ENCODE assay signal across 8 cellular contexts in the genomic region with DNA sequence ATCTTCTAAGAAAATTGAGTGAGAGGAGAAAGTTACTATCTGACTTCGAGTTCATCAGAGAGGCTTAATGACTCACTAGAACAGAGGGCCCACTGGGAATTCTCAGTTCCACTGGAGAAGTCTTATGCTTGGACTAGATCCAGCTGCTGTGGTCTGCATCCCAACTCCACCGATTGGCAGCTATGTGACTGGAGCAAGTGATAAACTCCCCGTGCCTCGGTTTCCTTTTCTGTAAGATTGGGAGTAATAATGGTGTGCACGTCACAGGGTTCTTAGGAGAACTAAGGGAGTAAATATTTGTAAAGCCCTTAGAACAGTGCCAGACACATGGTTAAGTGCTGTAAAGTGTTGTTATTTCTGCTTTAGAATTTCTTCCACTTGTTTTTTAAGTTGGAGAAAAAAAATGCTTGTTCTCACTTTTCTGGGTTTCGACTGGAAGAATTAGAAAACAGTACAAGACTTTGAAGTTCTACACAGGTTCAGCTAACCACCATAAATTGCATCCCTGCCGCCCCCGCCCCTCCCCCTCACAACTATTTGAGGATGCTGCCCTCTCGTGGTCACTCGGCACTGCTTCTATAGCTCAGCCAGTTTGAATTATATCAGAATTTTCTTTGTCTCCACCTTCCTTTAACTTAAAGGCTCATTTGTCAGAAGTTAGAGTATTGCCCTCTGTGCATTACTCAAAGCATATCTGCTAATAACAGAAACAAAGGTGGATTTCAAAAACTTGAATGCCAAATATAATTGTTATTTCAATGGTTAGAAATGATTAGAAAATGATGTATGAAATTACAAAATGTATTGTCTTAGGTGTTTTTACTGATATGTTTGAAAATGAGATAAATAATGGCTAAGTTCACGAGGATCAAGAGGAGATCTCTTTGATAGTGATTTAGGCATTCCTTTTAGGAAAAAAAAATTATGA.
DNase-seq lines count a peak whose midpoint lies in the region; ATAC-seq, FAIRE-seq and TF ChIP-seq lines count a peak whose summit lies in the region.

No MANE protein-coding gene starts in this region.

- no peak for FAIRE-seq in HTR-8/SVneo (lab: Jason Lieb, UNC)

- no peak overlapping the region for H3K27ac Mint-ChIP-seq in naive thymus-derived CD4-positive, alpha-beta T cell

- H3K9me2 ChIP-seq in DOHH2 (replicated peaks; ENCODE audit: control insufficient read depth, low read length): no peaks in the 10 kb centered on the region

- no peak overlapping the region for H3K9ac ChIP-seq in OCI-LY3 (ENCODE audit: low read length)

- peaks cover 12% of the 10 kb centered on the region for H3K4me1 ChIP-seq in DOHH2 (ENCODE audit: control insufficient read depth, low read length)
- peaks cover 8% of the 10 kb centered on the region for H3K4me1 ChIP-seq in OCI-LY3 (ENCODE audit: low read length)
- H3K4me1 ChIP-seq in naive thymus-derived CD4-positive, alpha-beta T cell (ENCODE audit: control insufficient read depth in 2 of 2, insufficient read depth in 2 of 2, low read length in 2 of 2): no peaks in the 10 kb centered on the region

- H3K36me3 ChIP-seq in DOHH2 (ENCODE audit: control insufficient read depth, low read length) (no peaks in the 10 kb centered on the region), OCI-LY3 (replicated peaks; ENCODE audit: low read depth, low read length) (no peaks in the 10 kb centered on the region)
- no peaks in the 10 kb centered on the region for H3K36me3 ChIP-seq in naive thymus-derived CD4-positive, alpha-beta T cell (ENCODE audit: control insufficient read depth in 2 of 3, insufficient read depth in 3 of 3, low read length in 3 of 3)

- peak; percentile 55 for DNase-seq in HTR-8/SVneo (ENCODE audit: insufficient read length, low spot score)
- DNase-seq in activated T-cell treated with anti-CD3 and anti-CD28 coated beads for 1 hour (ENCODE audit: low read depth): peak; percentile 67
- DNase-seq in erythroblast (lab: John Stamatoyannopoulos, UW): peak; percentile 71 to 81
- DNase-seq in naive thymus-derived CD4-positive, alpha-beta T cell: peak; percentile 9 to 57 (median 51)
- DNase-seq in stimulated activated CD8-positive, alpha-beta memory T cell treated with anti-CD3 and anti-CD28 coated beads, Interleukin-7, amount 100 ng/mL, for 4 hours (ENCODE audit: low read depth in 2 of 2): peak; percentile 52 to 61

- no peak overlapping the region for H3K4me2 ChIP-seq in DOHH2 (ENCODE audit: low read length)
- peak overlapping the region; percentile 51 for H3K4me2 ChIP-seq in OCI-LY3 (ENCODE audit: low read length)

- H4K20me1 ChIP-seq in DOHH2 (ENCODE audit: control insufficient read depth, insufficient read depth, low read depth, low read length) (no peaks in the 10 kb centered on the region), OCI-LY3 (ENCODE audit: insufficient read depth, low read length) (no peaks in the 10 kb centered on the region)

- no peak overlapping the region for H3K4me3 Mint-ChIP-seq in naive thymus-derived CD4-positive, alpha-beta T cell

- TF ChIP-seq POLR2A in erythroblast (IDR thresholded peaks at IDR 0.05; ENCODE audit: low read length): no peak

- H3K27ac ChIP-seq in DOHH2 (ENCODE audit: low read depth, low read length): no peak overlapping the region
- H3K27ac ChIP-seq in OCI-LY3 (ENCODE audit: low read length): no peak overlapping the region
- no peak overlapping the region for H3K27ac ChIP-seq in naive thymus-derived CD4-positive, alpha-beta T cell (ENCODE audit: low read depth, low read length)

- H3K4me3 ChIP-seq in DOHH2 (ENCODE audit: low read length): no peak overlapping the region
- 0 out of 2 replicates have a peak overlapping the region, but pooled peaks have one; percentile 24 for H3K4me3 ChIP-seq in OCI-LY3 (ENCODE audit: low read length)
- no peak overlapping the region for H3K4me3 ChIP-seq in naive thymus-derived CD4-positive, alpha-beta T cell (ENCODE audit: low read length)

- no peaks in the 10 kb centered on the region for H3K36me3 Mint-ChIP-seq in naive thymus-derived CD4-positive, alpha-beta T cell

- peak; percentile 90 for ATAC-seq in naive thymus-derived CD4-positive, alpha-beta T cell
- ATAC-seq in HG02885 (IDR thresholded peaks at IDR 0.05; ENCODE audit: poor library complexity, unreplicated experiment): no peak

- intact Hi-C loops in naive thymus-derived CD4-positive, alpha-beta T cell (cut with micrococcal nuclease): loop anchor here (1.0 to 5.0 kb wide), 10 partner anchors 43 to 492 kb away; a partner anchor contains a TSS

- peaks cover 0 to 10% (median 3%) of the 10 kb centered on the region in 7 donors for H3K4me1 Mint-ChIP-seq in naive thymus-derived CD4-positive, alpha-beta T cell

- peaks cover 0 to 22% (median 0%) of the 10 kb centered on the region in 5 donors for H3K27me3 Mint-ChIP-seq in naive thymus-derived CD4-positive, alpha-beta T cell

- peak overlapping the region; percentile 72; the same call in 1 of the 2 replicates for H2AFZ ChIP-seq in OCI-LY3 (ENCODE audit: low read depth, low read length)

- POLR2A ChIA-PET in naive thymus-derived CD4-positive, alpha-beta T cell (lab: Charles Lee): interaction anchor here (1.4 kb wide), 1 partner anchor 47 kb away, joined by 4 read pairs; no protein-coding TSS in a partner anchor

- H3K9me3 ChIP-seq in DOHH2 (ENCODE audit: control insufficient read depth, insufficient read depth, low read length) (no peaks in the 10 kb centered on the region), OCI-LY3 (ENCODE audit: insufficient read depth, low read length) (no peaks in the 10 kb centered on the region)
- H3K9me3 ChIP-seq in naive thymus-derived CD4-positive, alpha-beta T cell (ENCODE audit: control insufficient read depth in 2 of 3, low read length in 3 of 3): no peaks in the 10 kb centered on the region

- TF ChIP-seq CTCF in DOHH2 (IDR thresholded peaks at IDR 0.05; ENCODE audit: low read depth, low read length, poor library complexity, severe bottlenecking) (peak; percentile 90), OCI-LY3 (IDR thresholded peaks at IDR 0.05; ENCODE audit: low read depth, low read length) (peak; percentile 84)

- H3K27me3 ChIP-seq in DOHH2 (ENCODE audit: control insufficient read depth, low read length) (no peaks in the 10 kb centered on the region), OCI-LY3 (ENCODE audit: low read depth, low read length) (no peaks in the 10 kb centered on the region)
- H3K27me3 ChIP-seq in naive thymus-derived CD4-positive, alpha-beta T cell (ENCODE audit: control insufficient read depth in 2 of 2, insufficient read depth in 2 of 2, low read length in 2 of 2): no peaks in the 10 kb centered on the region

- H3F3A ChIP-seq in DOHH2 (ENCODE audit: control insufficient read depth, insufficient read depth): no peaks in the 10 kb centered on the region

- CTCF ChIA-PET in naive thymus-derived CD4-positive, alpha-beta T cell (lab: Charles Lee): interaction anchor here (0.6 to 2.9 kb wide), 13 partner anchors 10 to 688 kb away, joined by 3 to 22 read pairs (median 4); a partner anchor contains a TSS

- no peaks in the 10 kb centered on the region for H3K79me2 ChIP-seq in DOHH2 (ENCODE audit: control insufficient read depth, low read length)
- no peaks in the 10 kb centered on the region for H3K79me2 ChIP-seq in OCI-LY3 (ENCODE audit: low read length)

- peaks cover 0 to 1% (median 0%) of the 10 kb centered on the region in 11 donors for H3K9me3 Mint-ChIP-seq in naive thymus-derived CD4-positive, alpha-beta T cell
